ENCODE assay signal across 7 cellular contexts in the genomic region with DNA sequence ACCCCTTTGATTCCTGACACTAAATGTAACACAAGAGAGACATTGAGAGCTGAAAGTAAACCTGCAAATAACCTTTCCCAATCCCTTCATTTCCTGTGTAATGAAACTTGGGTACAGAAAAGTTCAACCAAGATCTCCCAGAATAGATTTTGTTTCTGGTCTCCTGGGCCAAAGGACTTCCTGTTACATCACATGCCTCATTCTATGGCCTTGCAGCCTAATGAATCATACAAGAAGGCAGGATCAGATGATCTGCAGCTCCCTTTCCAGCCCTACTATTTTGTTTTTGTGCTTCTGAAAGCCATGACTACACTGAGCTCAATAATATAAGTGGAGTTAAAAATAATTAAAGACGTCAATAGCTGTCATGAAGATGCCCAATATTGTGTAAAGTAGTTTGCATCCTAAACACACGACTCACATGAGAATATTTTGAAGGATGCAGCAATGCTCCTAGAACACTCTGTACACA.
DNase-seq lines count a peak whose midpoint lies in the region; ATAC-seq and FAIRE-seq lines count a peak whose summit lies in the region.

No MANE protein-coding gene starts in this region.

- peaks cover 5% of the 10 kb centered on the region for H3K9me3 Mint-ChIP-seq in activated CD4-positive, alpha-beta memory T cell treated with anti-CD3 and anti-CD28 coated beads, Interleukin-2, amount 10 ng/mL, durations not matched to agents 7 days and 5 days

- no peak overlapping the region for H3K27ac ChIP-seq in small intestine (ENCODE audit: low read depth in 1 of 2, low read length in 1 of 2)

- no peak overlapping the region for H3K4me3 ChIP-seq in small intestine (ENCODE audit: low read depth in 1 of 2, low read length in 2 of 2)

- H3K4me1 Mint-ChIP-seq in activated CD4-positive, alpha-beta memory T cell treated with anti-CD3 and anti-CD28 coated beads, Interleukin-2, amount 10 ng/mL, durations not matched to agents 7 days and 5 days, result peaks cover 13% of the 10 kb centered on the region

- no peaks in the 10 kb centered on the region for H3K9me3 ChIP-seq in small intestine (ENCODE audit: control insufficient read depth, low read depth)

- POLR2A ChIA-PET in activated CD4-positive, alpha-beta memory T cell treated with anti-CD3 and anti-CD28 coated beads, Interleukin-2, amount 10 ng/mL, durations not matched to agents 7 days and 5 days (lab: Charles Lee), result no interaction called here

- CTCF ChIA-PET in activated CD4-positive, alpha-beta memory T cell treated with anti-CD3 and anti-CD28 coated beads, Interleukin-2, amount 10 ng/mL, durations not matched to agents 7 days and 5 days (lab: Charles Lee), result interaction anchor here (1.4 kb wide), 1 partner anchor 199 kb away, joined by 3 read pairs; no protein-coding TSS in a partner anchor

- H3K36me3 Mint-ChIP-seq in activated CD4-positive, alpha-beta memory T cell treated with anti-CD3 and anti-CD28 coated beads, Interleukin-2, amount 10 ng/mL, durations not matched to agents 7 days and 5 days (ENCODE audit: low read depth), result no peaks in the 10 kb centered on the region

- H3K36me3 ChIP-seq in small intestine (ENCODE audit: control insufficient read depth in 2 of 2, insufficient read depth in 2 of 2, low read length in 2 of 2), result no peaks in the 10 kb centered on the region

- no peaks in the 10 kb centered on the region for H3K27me3 ChIP-seq in small intestine (ENCODE audit: control insufficient read depth in 2 of 2, insufficient read depth in 2 of 2, low read length in 2 of 2)

- ATAC-seq in GM21367 (IDR thresholded peaks at IDR 0.05; ENCODE audit: unreplicated experiment) (peak; percentile 56), esophagus mucosa (peak; percentile 57)

- DNase-seq in NOMO-1 treated with DMSO at 0.1 percent for 48 hours (lab: John Stamatoyannopoulos, UW; ENCODE audit: unreplicated experiment) (peak; percentile 91), small intestine (peak; percentile 1), NCI-H1092 (lab: John Stamatoyannopoulos, UW) (no peak), NCI-H2171 treated with DMSO at 0.1 percent for 48 hours (lab: John Stamatoyannopoulos, UW) (no peak)
- no peak for DNase-seq in activated CD4-positive, alpha-beta memory T cell treated with anti-CD3 and anti-CD28 coated beads, Interleukin-2, amount 10 ng/mL, durations not matched to agents 7 days and 5 days

- no peak for FAIRE-seq in small intestine (lab: Jason Lieb, UNC)

- H3K4me3 Mint-ChIP-seq in activated CD4-positive, alpha-beta memory T cell treated with anti-CD3 and anti-CD28 coated beads, Interleukin-2, amount 10 ng/mL, durations not matched to agents 7 days and 5 days, result no peak overlapping the region

- no peak overlapping the region for H3K27ac Mint-ChIP-seq in activated CD4-positive, alpha-beta memory T cell treated with anti-CD3 and anti-CD28 coated beads, Interleukin-2, amount 10 ng/mL, durations not matched to agents 7 days and 5 days

- no peaks in the 10 kb centered on the region for H3K4me1 ChIP-seq in small intestine (ENCODE audit: control insufficient read depth in 2 of 2, insufficient read depth in 1 of 2, low read depth in 1 of 2, low read length in 1 of 2)

- H3K27me3 Mint-ChIP-seq in activated CD4-positive, alpha-beta memory T cell treated with anti-CD3 and anti-CD28 coated beads, Interleukin-2, amount 10 ng/mL, durations not matched to agents 7 days and 5 days, result peaks cover 2% of the 10 kb centered on the region

- WGBS in small intestine, 3 donors, result 64 to 85% (median 79%) methylated on average over 2 of the region's 2 CpGs

Comparison
In these comparisons a context has a peak if more than half of its experiments do, and no peak if none do; other contexts are left out.
1. DNase-seq: peak in NOMO-1 treated with DMSO at 0.1 percent for 48 hours (single experiment) and small intestine (single experiment); none in activated CD4-positive, alpha-beta memory T cell treated with anti-CD3 and anti-CD28 coated beads, Interleukin-2, amount 10 ng/mL, durations not matched to agents 7 days and 5 days (single experiment), NCI-H1092 (single experiment) and NCI-H2171 treated with DMSO at 0.1 percent for 48 hours (single experiment).